In genomic region chr18:58495634-58496033, GRCh38 we compare ENCODE assay signal across 14 cellular contexts.
DNase-seq lines count a peak whose midpoint lies in the region; ATAC-seq lines count a peak whose summit lies in the region.
"Had no signal": no experiment of that assay in that cellular context is flagged by ENCODE, and none has a peak within 500 bp of the region (broad histone marks: within the 10 kb centered on the region; RNA-seq: fewer than 3 reads in every experiment).

No MANE protein-coding gene starts in this region.

- H3K27me3 ChIP-seq in mesenchymal stem cell (ENCODE audit: control insufficient read depth in 1 of 2, insufficient read depth in 1 of 2, low read length in 2 of 2), result no peaks in the 10 kb centered on the region
- no peaks in the 10 kb centered on the region for H3K27me3 ChIP-seq in SJCRH30

- peaks cover 0 to 4% of the 10 kb centered on the region in 2 donors for H3K4me1 Mint-ChIP-seq in effector memory CD8-positive, alpha-beta T cell (ENCODE audit: low read depth in 2 of 2)

- no peak overlapping the region for H3K18ac ChIP-seq in mesenchymal stem cell (ENCODE audit: low read depth in 1 of 2, low read length in 2 of 2)

- no peak overlapping the region for H4K8ac ChIP-seq in mesenchymal stem cell (ENCODE audit: low read length)

- H3K4me2 ChIP-seq in mesenchymal stem cell (ENCODE audit: low read length, poor library complexity, severe bottlenecking), result no peak overlapping the region

- no peaks in the 10 kb centered on the region for H3K9me3 ChIP-seq in mesenchymal stem cell (ENCODE audit: control insufficient read depth, low read length)
- no peaks in the 10 kb centered on the region for H3K9me3 ChIP-seq in SJCRH30 (replicated peaks)

- no peak for DNase-seq in mesenchymal stem cell
- DNase-seq in SJCRH30, result no peak
- DNase-seq in effector memory CD8-positive, alpha-beta T cell, result no peak
- no peak for DNase-seq in SIG-M5 (lab: John Stamatoyannopoulos, UW)
- no peak for DNase-seq in DMS 273 treated with DMSO at 0.1 percent for 48 hours (lab: John Stamatoyannopoulos, UW)
- DNase-seq: activated CD4-positive, alpha-beta T cell treated with anti-CD3 and anti-CD28 coated beads, Interleukin-2, amount 10 ng/mL, durations not matched to agents 7 days and 5 days; CD4-positive, alpha-beta T cell; hypothalamus; NCI-H510A treated with DMSO at 0.1 percent for 48 hours had no signal

- no peak overlapping the region for H2BK5ac ChIP-seq in mesenchymal stem cell (ENCODE audit: low read depth, low read length, poor library complexity, severe bottlenecking)

- H3K23ac ChIP-seq in mesenchymal stem cell (ENCODE audit: low read length in 2 of 2), result no peak overlapping the region

- no peak overlapping the region for H2BK120ac ChIP-seq in mesenchymal stem cell (ENCODE audit: low read depth, low read length)

- H2AK5ac ChIP-seq in mesenchymal stem cell (ENCODE audit: low read length, severe bottlenecking), result no peak overlapping the region

- no peaks in the 10 kb centered on the region for H3K36me3 Mint-ChIP-seq in effector memory CD8-positive, alpha-beta T cell (ENCODE audit: insufficient read depth)

- H3K4me3 ChIP-seq in mesenchymal stem cell (ENCODE audit: insufficient read depth in 1 of 2, low read depth in 1 of 2, low read length in 2 of 2), result no peak overlapping the region
- H3K4me3 ChIP-seq in SJCRH30, result no peak overlapping the region
- H3K4me3 ChIP-seq: SK-N-MC had no signal

- H3K14ac ChIP-seq in mesenchymal stem cell (ENCODE audit: low read length in 2 of 2), result no peak overlapping the region

- 93% methylated on average over 6 of the region's 6 CpGs for WGBS in mesenchymal stem cell

- H3K9ac ChIP-seq in mesenchymal stem cell (ENCODE audit: low read length), result peak overlapping the region; percentile 21

- no peak overlapping the region for H2BK15ac ChIP-seq in mesenchymal stem cell (ENCODE audit: low read depth, poor library complexity, severe bottlenecking)

- H4K91ac ChIP-seq in mesenchymal stem cell (ENCODE audit: low read length), result no peak overlapping the region

- H2BK12ac ChIP-seq in mesenchymal stem cell (ENCODE audit: low read length in 2 of 2), result no peak overlapping the region

- H3K36me3 ChIP-seq in mesenchymal stem cell (ENCODE audit: control insufficient read depth in 1 of 2, insufficient read depth in 2 of 2, low read depth in 1 of 2, low read length in 2 of 2) (peaks cover 0 to 74% of the 10 kb centered on the region in 2 experiments), SJCRH30 (no peaks in the 10 kb centered on the region)

- no peak overlapping the region for H2AFZ ChIP-seq in mesenchymal stem cell (ENCODE audit: low read depth, low read length)

- H3K4me3 Mint-ChIP-seq in effector memory CD8-positive, alpha-beta T cell, result no peak overlapping the region
- H3K4me3 Mint-ChIP-seq: activated CD4-positive, alpha-beta T cell treated with anti-CD3 and anti-CD28 coated beads, Interleukin-2, amount 10 ng/mL, durations not matched to agents 7 days and 5 days; CD4-positive, alpha-beta T cell; stimulated activated naive CD8-positive, alpha-beta T cell treated with anti-CD3 and anti-CD28 coated beads, Interleukin-15, Interleukin-2, amounts not matched to agents 100 ng/mL and 50 ng/mL, for 24 hours had no signal

- H3K27me3 Mint-ChIP-seq in effector memory CD8-positive, alpha-beta T cell, result peaks cover 37 to 72% of the 10 kb centered on the region in 2 donors

- no peak overlapping the region for H3K4ac ChIP-seq in mesenchymal stem cell (ENCODE audit: low read depth in 1 of 2, low read length in 2 of 2)

- H3K4me1 ChIP-seq in mesenchymal stem cell (ENCODE audit: control insufficient read depth, insufficient read depth, low read depth, low read length), result peaks cover 16% of the 10 kb centered on the region
- peaks cover 2% of the 10 kb centered on the region for H3K4me1 ChIP-seq in SJCRH30

- H3K27ac Mint-ChIP-seq in effector memory CD8-positive, alpha-beta T cell, result no peak overlapping the region
- H3K27ac Mint-ChIP-seq: activated CD4-positive, alpha-beta T cell treated with anti-CD3 and anti-CD28 coated beads, Interleukin-2, amount 10 ng/mL, durations not matched to agents 7 days and 5 days; CD4-positive, alpha-beta T cell; stimulated activated naive CD8-positive, alpha-beta T cell treated with anti-CD3 and anti-CD28 coated beads, Interleukin-15, Interleukin-2, amounts not matched to agents 100 ng/mL and 50 ng/mL, for 24 hours had no signal

- H3K27ac ChIP-seq in mesenchymal stem cell (ENCODE audit: low read length, poor library complexity, severe bottlenecking) (no peak overlapping the region), SJCRH30 (no peak overlapping the region)
- H3K27ac ChIP-seq: SK-N-MC had no signal

- H3K79me1 ChIP-seq in mesenchymal stem cell (replicated peaks; ENCODE audit: low read length, poor library complexity, severe bottlenecking), result peaks cover 14% of the 10 kb centered on the region

- H3K9me3 Mint-ChIP-seq in effector memory CD8-positive, alpha-beta T cell, result no peaks in the 10 kb centered on the region
- H3K9me3 Mint-ChIP-seq: activated CD4-positive, alpha-beta T cell treated with anti-CD3 and anti-CD28 coated beads, Interleukin-2, amount 10 ng/mL, durations not matched to agents 7 days and 5 days; CD4-positive, alpha-beta T cell; stimulated activated naive CD8-positive, alpha-beta T cell treated with anti-CD3 and anti-CD28 coated beads, Interleukin-15, Interleukin-2, amounts not matched to agents 100 ng/mL and 50 ng/mL, for 24 hours had no signal

- ATAC-seq in GM18868 (IDR thresholded peaks at IDR 0.05; ENCODE audit: unreplicated experiment) (peak; percentile 95), GM21515 (IDR thresholded peaks at IDR 0.05; ENCODE audit: unreplicated experiment) (peak; percentile 85), HG03066 (IDR thresholded peaks at IDR 0.05; ENCODE audit: low read depth, unreplicated experiment) (peak; percentile 91)
- no peak for ATAC-seq in effector memory CD8-positive, alpha-beta T cell (replicated peaks)
